ENCODE assay signal across 34 cellular contexts in genomic region chr15:31141792-31142191, GRCh38. TPM values are rescaled to one million over a fixed set of nuclear protein-coding genes. Genes with fewer than 3 reads are reported as not detected.
DNase-seq lines count a peak whose midpoint lies in the region; ATAC-seq and TF ChIP-seq lines count a peak whose summit lies in the region.
"Had no signal": no experiment of that assay in that cellular context is flagged by ENCODE, and none has a peak within 500 bp of the region (broad histone marks: within the 10 kb centered on the region; RNA-seq: fewer than 3 reads in every experiment).

No MANE protein-coding gene starts in this region.

- H3K4me3 ChIP-seq in right atrium auricular region (no peak overlapping the region), heart left ventricle (no peak overlapping the region), esophagus muscularis mucosa (no peak overlapping the region)
- H3K4me3 ChIP-seq: A549; BLaER1; BLaER1 treated with 17β-estradiol and CSF1 and Interleukin-3, amounts not matched to agents 10 nM and 100 nM had no signal

- ATAC-seq in heart left ventricle: no peak
- ATAC-seq: A549; CD8-positive, alpha-beta T cell had no signal

- TF ChIP-seq CTCF in right atrium auricular region (IDR thresholded peaks at IDR 0.05): no peak
- TF ChIP-seq CTCF in heart left ventricle (IDR thresholded peaks at IDR 0.05): no peak
- no peak for TF ChIP-seq CTCF in esophagus muscularis mucosa (IDR thresholded peaks at IDR 0.05)

- H3K27ac ChIP-seq in right atrium auricular region: no peak overlapping the region
- H3K27ac ChIP-seq in heart left ventricle: no peak overlapping the region
- H3K27ac ChIP-seq in esophagus muscularis mucosa (replicated peaks in 1 of 4): no peak overlapping the region
- H3K27ac ChIP-seq: 22Rv1; A549; BLaER1; BLaER1 treated with 17β-estradiol and CSF1 and Interleukin-3, amounts not matched to agents 10 nM and 100 nM; C4-2B had no signal

- peak; percentile 5 for DNase-seq in right atrium auricular region (ENCODE audit: low spot score)
- no peak for DNase-seq in heart left ventricle
- peak; percentile 57 for DNase-seq in esophagus muscularis mucosa (ENCODE audit: extremely low spot score)
- no peak for DNase-seq in kidney glomerular epithelial cell (lab: John Stamatoyannopoulos, UW)
- DNase-seq: 8988T; ACHN; AML-193; BE2C; C1 segment of cervical spinal cord; Caco-2; Calu3; CD4-positive, alpha-beta memory T cell; CD4-positive, alpha-beta T cell; CD4-positive, CD25-positive, alpha-beta regulatory T cell; CD8-positive, alpha-beta memory T cell; CD8-positive, alpha-beta T cell; COR-L47; DMS 273 treated with DMSO at 0.1 percent for 48 hours; DMS153; DMS53; DMS79; DMS79 treated with DMSO at 0.1 percent for 48 hours; DND-41; EL had no signal

- TF ChIP-seq POLR2A in heart left ventricle (IDR thresholded peaks at IDR 0.05): no peak
- TF ChIP-seq POLR2A in esophagus muscularis mucosa (IDR thresholded peaks at IDR 0.05; ENCODE audit: low read depth): no peak

- no peaks in the 10 kb centered on the region for H3K9me3 ChIP-seq in right atrium auricular region
- H3K9me3 ChIP-seq in heart left ventricle: no peaks in the 10 kb centered on the region
- H3K9me3 ChIP-seq in esophagus muscularis mucosa: no peaks in the 10 kb centered on the region
- H3K9me3 ChIP-seq: A549, BE2C, BLaER1, Caco-2 had no signal

- intact Hi-C loops in heart left ventricle (cut with DNase I) (loop anchor here in 1 of 10 donors (10.0 kb wide), 1 partner anchor 53 kb away; no protein-coding TSS in a partner anchor), esophagus muscularis mucosa (cut with DNase I) (no loop called here)

- TF ChIP-seq EP300 in esophagus muscularis mucosa (IDR thresholded peaks at IDR 0.05): no peak

- H3K36me3 ChIP-seq in right atrium auricular region (no peaks in the 10 kb centered on the region), heart left ventricle (no peaks in the 10 kb centered on the region), esophagus muscularis mucosa (no peaks in the 10 kb centered on the region)
- H3K36me3 ChIP-seq: BE2C; BLaER1; BLaER1 treated with 17β-estradiol and CSF1 and Interleukin-3, amounts not matched to agents 10 nM and 100 nM had no signal

- no peaks in the 10 kb centered on the region for H3K4me1 ChIP-seq in right atrium auricular region
- no peaks in the 10 kb centered on the region for H3K4me1 ChIP-seq in heart left ventricle
- no peaks in the 10 kb centered on the region for H3K4me1 ChIP-seq in esophagus muscularis mucosa
- H3K4me1 ChIP-seq: A549; BE2C; BLaER1; BLaER1 treated with 17β-estradiol and CSF1 and Interleukin-3, amounts not matched to agents 10 nM and 100 nM; Caco-2 had no signal

- H3K27me3 ChIP-seq in right atrium auricular region: no peaks in the 10 kb centered on the region
- H3K27me3 ChIP-seq in heart left ventricle: no peaks in the 10 kb centered on the region
- no peaks in the 10 kb centered on the region for H3K27me3 ChIP-seq in esophagus muscularis mucosa
- H3K27me3 ChIP-seq: BLaER1; BLaER1 treated with 17β-estradiol and CSF1 and Interleukin-3, amounts not matched to agents 10 nM and 100 nM had no signal

RNA-seq across cellular contexts. Expression of gene TRPM1, which starts 40.3 kb away (rescaled TPM):
- total RNA-seq in right atrium auricular region: not detected
- not detected for total RNA-seq in heart left ventricle
- under 1 TPM in 1 of 2 donors, not detected in 1; 0.25 TPM for polyA plus RNA-seq in heart left ventricle
- not detected for total RNA-seq in esophagus muscularis mucosa
- total RNA-seq: A172; A673; B cell; Caco-2; Calu3; CD4-positive, alpha-beta memory T cell; CD4-positive, alpha-beta T cell; CD4-positive, CD25-positive, alpha-beta regulatory T cell; CD8-positive, alpha-beta memory T cell; CD8-positive, alpha-beta T cell; Daoy had no signal
- polyA plus RNA-seq: A549; AG04450; CD4-positive, alpha-beta memory T cell; CD4-positive, CD25-positive, alpha-beta regulatory T cell had no signal

Comparison
In these comparisons a context has a peak if more than half of its experiments do, and no peak if none do; other contexts are left out.
1. DNase-seq: peak in right atrium auricular region (single experiment) and esophagus muscularis mucosa (single experiment); none in heart left ventricle (0 of 5) and kidney glomerular epithelial cell (single experiment).